ENCODE assay signal across 1 cellular context in the genomic region with DNA sequence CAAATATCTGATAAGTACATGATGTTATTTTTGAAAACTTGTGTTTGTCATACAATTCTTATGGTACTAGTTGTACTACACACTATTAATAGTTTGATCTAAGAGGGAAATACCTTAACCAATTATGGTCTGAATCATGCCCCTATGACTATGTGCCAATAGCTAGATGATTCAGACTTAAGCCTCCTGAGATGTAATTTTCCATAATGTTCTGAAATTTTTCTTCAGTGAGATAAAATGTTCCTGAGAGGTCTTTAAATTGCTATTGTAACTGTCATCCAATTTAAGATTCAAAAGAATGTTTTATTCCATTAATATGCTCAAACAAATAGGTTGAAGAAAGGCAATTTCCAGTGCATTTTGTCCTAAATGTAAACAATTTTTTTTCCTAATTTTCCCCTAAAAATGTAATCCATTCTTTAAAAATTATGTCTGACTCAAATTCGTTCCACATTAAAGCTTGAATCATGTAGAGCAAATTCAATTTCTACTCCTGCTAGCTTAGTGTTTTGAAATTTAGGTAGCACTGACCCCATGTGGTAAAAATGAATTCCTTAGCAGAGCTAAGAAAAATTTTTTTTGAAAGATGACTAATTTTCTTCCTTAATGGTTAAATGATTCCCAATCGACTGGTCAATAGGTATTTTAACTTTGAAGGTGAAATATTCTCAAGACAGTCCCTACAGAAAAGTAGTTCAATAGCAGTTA.
TF ChIP-seq lines count a peak whose summit lies in the region.

No MANE protein-coding gene starts in this region.

TF ChIP-seq in SK-N-SH, 30 proteins besides CTCF, POLR2A, EP300 and RAD21 (continued from another document):
- TF ChIP-seq CHD2 (IDR thresholded peaks at IDR 0.05; ENCODE audit: low read length, partially characterized antibody) (no peak), FOSL2 (IDR thresholded peaks at IDR 0.05; ENCODE audit: borderline replicate concordance, low read depth) (peak; percentile 97), RCOR1 (IDR thresholded peaks at IDR 0.05; ENCODE audit: low read length) (no peak), YY1 (IDR thresholded peaks at IDR 0.05; ENCODE audit: low read depth) (no peak)
- TF ChIP-seq, protein P1, sequence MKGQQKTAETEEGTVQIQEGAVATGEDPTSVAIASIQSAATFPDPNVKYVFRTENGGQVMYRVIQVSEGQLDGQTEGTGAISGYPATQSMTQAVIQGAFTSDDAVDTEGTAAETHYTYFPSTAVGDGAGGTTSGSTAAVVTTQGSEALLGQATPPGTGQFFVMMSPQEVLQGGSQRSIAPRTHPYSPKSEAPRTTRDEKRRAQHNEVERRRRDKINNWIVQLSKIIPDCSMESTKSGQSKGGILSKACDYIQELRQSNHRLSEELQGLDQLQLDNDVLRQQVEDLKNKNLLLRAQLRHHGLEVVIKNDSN (IDR thresholded peaks at IDR 0.05; ENCODE audit: borderline replicate concordance, low read depth), result no peak
